ENCODE assay signal across 12 cellular contexts in genomic region chr1:243513726-243514491, GRCh38.
DNase-seq lines count a peak whose midpoint lies in the region; ATAC-seq and TF ChIP-seq lines count a peak whose summit lies in the region.
"Had no signal": no experiment of that assay in that cellular context is flagged by ENCODE, and none has a peak within 500 bp of the region (broad histone marks: within the 10 kb centered on the region; RNA-seq: fewer than 3 reads in every experiment).

No MANE protein-coding gene starts in this region.

- intact Hi-C loops in activated CD4-positive, alpha-beta T cell treated with anti-CD3 and anti-CD28 coated beads for 36 hours (cut with DNase I, micrococcal nuclease), result no loop called here
- intact Hi-C loops in mucosa of descending colon (cut with DNase I, micrococcal nuclease) (no loop called here), sigmoid colon (cut with DNase I) (no loop called here)

- H3K36me3 Mint-ChIP-seq in activated CD4-positive, alpha-beta T cell treated with anti-CD3 and anti-CD28 coated beads for 36 hours (ENCODE audit: low read depth), result peaks cover 19% of the 10 kb centered on the region
- peaks cover 32 to 35% (median 32%) of the 10 kb centered on the region in 3 donors for H3K36me3 Mint-ChIP-seq in immature natural killer cell

- ATAC-seq in activated CD4-positive, alpha-beta T cell treated with anti-CD3 and anti-CD28 coated beads for 36 hours, result peak; percentile 23
- ATAC-seq in HG03432 (IDR thresholded peaks at IDR 0.05; ENCODE audit: unreplicated experiment) (peak; percentile 86), mucosa of descending colon (no peak)

- H3K36me3 ChIP-seq in smooth muscle cell (ENCODE audit: low read depth) (no peaks in the 10 kb centered on the region), mucosa of descending colon (ENCODE audit: low read depth) (no peaks in the 10 kb centered on the region), sigmoid colon (peaks cover 0 to 21% (median 7%) of the 10 kb centered on the region in 4 donors)

- no peak for TF ChIP-seq EP300 in sigmoid colon (IDR thresholded peaks at IDR 0.05)

- POLR2A ChIA-PET in activated CD4-positive, alpha-beta T cell treated with anti-CD3 and anti-CD28 coated beads for 36 hours (lab: Charles Lee), result no interaction called here

- H3K9me3 ChIP-seq in smooth muscle cell (replicated peaks; ENCODE audit: low read depth) (peaks cover 4% of the 10 kb centered on the region), mucosa of descending colon (no peaks in the 10 kb centered on the region), sigmoid colon (no peaks in the 10 kb centered on the region)

- H3K4me3 Mint-ChIP-seq in activated CD4-positive, alpha-beta T cell treated with anti-CD3 and anti-CD28 coated beads for 36 hours, result no peak overlapping the region
- H3K4me3 Mint-ChIP-seq in immature natural killer cell, result no peak overlapping the region

- H3K4me1 ChIP-seq in smooth muscle cell (ENCODE audit: low read depth) (peaks cover 12% of the 10 kb centered on the region), mucosa of descending colon (ENCODE audit: low read depth) (no peaks in the 10 kb centered on the region), sigmoid colon (no peaks in the 10 kb centered on the region)

- peak overlapping the region; percentile 67 for H3K4me2 ChIP-seq in smooth muscle cell

- peaks cover 3% of the 10 kb centered on the region for H3K9me3 Mint-ChIP-seq in activated CD4-positive, alpha-beta T cell treated with anti-CD3 and anti-CD28 coated beads for 36 hours (ENCODE audit: low read depth)
- H3K9me3 Mint-ChIP-seq in immature natural killer cell, result peaks cover 0 to 4% (median 0%) of the 10 kb centered on the region in 6 donors

- no peak overlapping the region for H3K27ac Mint-ChIP-seq in activated CD4-positive, alpha-beta T cell treated with anti-CD3 and anti-CD28 coated beads for 36 hours
- no peak overlapping the region for H3K27ac Mint-ChIP-seq in immature natural killer cell

- H3K4me1 Mint-ChIP-seq in activated CD4-positive, alpha-beta T cell treated with anti-CD3 and anti-CD28 coated beads for 36 hours, result peaks cover 21% of the 10 kb centered on the region
- H3K4me1 Mint-ChIP-seq in immature natural killer cell, result peaks cover 27 to 46% of the 10 kb centered on the region in 2 donors

- 30% methylated on average over 7 of the region's 7 CpGs for WGBS in smooth muscle cell (ENCODE audit: low lambda C conversion rate)
- 68 to 72% methylated on average over 7 of the region's 7 CpGs for WGBS in sigmoid colon, 2 donors

- H3K27me3 ChIP-seq in smooth muscle cell (ENCODE audit: low read depth), result no peaks in the 10 kb centered on the region
- H3K27me3 ChIP-seq in sigmoid colon, result no peaks in the 10 kb centered on the region

- DNase-seq in activated CD4-positive, alpha-beta T cell treated with anti-CD3 and anti-CD28 coated beads for 36 hours, result no peak
- no peak for DNase-seq in activated CD4-positive, alpha-beta T cell treated with anti-CD3 and anti-CD28 coated beads, Interleukin-2, amount 50 U/mL, for 4 hours
- peak; percentile 55 for DNase-seq in astrocyte of the cerebellum (ENCODE audit: low read depth)
- DNase-seq in smooth muscle cell (lab: John Stamatoyannopoulos, UW; ENCODE audit: unreplicated experiment), result no peak
- no peak for DNase-seq in mucosa of descending colon
- no peak for DNase-seq in sigmoid colon
- DNase-seq in immature natural killer cell, result no peak
- DNase-seq: effector CD4-positive, alpha-beta T cell; hypothalamus; T-helper 9 cell had no signal

- no peak for TF ChIP-seq POLR2A in sigmoid colon (IDR thresholded peaks at IDR 0.05)

- peak overlapping the region; percentile 11 for H3K9ac ChIP-seq in smooth muscle cell (ENCODE audit: low read depth)

- H3K27me3 Mint-ChIP-seq in activated CD4-positive, alpha-beta T cell treated with anti-CD3 and anti-CD28 coated beads for 36 hours, result no peaks in the 10 kb centered on the region
- H3K27me3 Mint-ChIP-seq in immature natural killer cell (ENCODE audit: low read depth in 3 of 3), result peaks cover 0 to 2% (median 1%) of the 10 kb centered on the region in 3 donors

- H2AFZ ChIP-seq in smooth muscle cell (ENCODE audit: low read depth), result no peak overlapping the region

- H3F3A ChIP-seq in smooth muscle cell (ENCODE audit: low read depth), result no peaks in the 10 kb centered on the region

- no peak overlapping the region for H3K4me3 ChIP-seq in astrocyte of the cerebellum (ENCODE audit: low read depth, low read length)
- no peak overlapping the region for H3K4me3 ChIP-seq in smooth muscle cell
- no peak overlapping the region for H3K4me3 ChIP-seq in mucosa of descending colon
- H3K4me3 ChIP-seq in sigmoid colon, result no peak overlapping the region

- no peaks in the 10 kb centered on the region for H4K20me1 ChIP-seq in smooth muscle cell (ENCODE audit: low read depth)

- H3K79me2 ChIP-seq in smooth muscle cell (ENCODE audit: low read depth), result no peaks in the 10 kb centered on the region

- CTCF ChIA-PET in activated CD4-positive, alpha-beta T cell treated with anti-CD3 and anti-CD28 coated beads for 36 hours (lab: Charles Lee), result no interaction called here

- H3K27ac ChIP-seq in smooth muscle cell (ENCODE audit: low read depth) (peak overlapping the region; percentile 26), sigmoid colon (no peak overlapping the region)
- H3K27ac ChIP-seq: 22Rv1 had no signal

- in situ Hi-C loops in astrocyte of the cerebellum (cut with HindIII; ENCODE audit: low sequenced_read_pairs), result no loop called here

- TF ChIP-seq CTCF in astrocyte of the cerebellum (IDR thresholded peaks at IDR 0.05; ENCODE audit: low read depth, low read length, missing control alignments), result no peak
- TF ChIP-seq CTCF in smooth muscle cell (IDR thresholded peaks at IDR 0.05; ENCODE audit: borderline replicate concordance, insufficient read depth, poor library complexity, severe bottlenecking), result no peak
- TF ChIP-seq CTCF in mucosa of descending colon (IDR thresholded peaks at IDR 0.05), result no peak
- no peak for TF ChIP-seq CTCF in sigmoid colon (IDR thresholded peaks at IDR 0.05)
